In the genomic region with DNA sequence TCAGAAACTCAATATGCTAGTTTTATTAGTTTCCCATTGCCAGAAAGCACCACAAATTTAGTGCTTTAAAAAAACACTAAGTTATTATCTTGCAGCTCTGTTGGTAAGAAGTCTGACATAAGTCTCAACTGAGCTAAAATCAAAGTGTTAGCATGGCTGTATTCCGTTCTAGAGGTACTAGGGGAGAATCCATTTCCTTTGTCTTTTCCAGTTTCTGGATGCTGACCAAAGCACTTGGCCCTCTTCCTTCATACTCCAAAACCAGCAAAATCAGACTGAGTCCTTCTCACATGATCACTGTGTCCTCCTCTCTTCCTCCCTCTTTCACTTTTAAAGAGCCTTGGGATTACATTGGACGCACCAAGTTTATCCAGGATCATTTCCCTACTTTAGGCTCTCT, we compare ENCODE assay signal across 23 cellular contexts. TPM values are rescaled to one million over a fixed set of nuclear protein-coding genes. Genes with fewer than 3 reads are reported as not detected.
"Had no signal": no experiment of that assay in that cellular context is flagged by ENCODE, and none has a peak within 500 bp of the region (broad histone marks: within the 10 kb centered on the region; RNA-seq: fewer than 3 reads in every experiment).

No MANE protein-coding gene starts in this region.

- ATAC-seq: effector memory CD8-positive, alpha-beta T cell; left cardiac atrium; lower lobe of right lung; natural killer cell treated with Interleukin-12 subunit alpha and Interleukin-12 subunit beta and Interleukin-15 and Interleukin-18, amount 100 ng/mL, for 72 hours had no signal

- H3K9ac ChIP-seq: neural progenitor cell had no signal

- H2AFZ ChIP-seq: neural progenitor cell had no signal

- DNase-seq: effector memory CD8-positive, alpha-beta T cell; foreskin fibroblast; immature natural killer cell; kidney; left cardiac atrium; left ventricle myocardium inferior; lower lobe of right lung; nucleus accumbens; ovary; small intestine; stimulated activated CD4-positive, alpha-beta T cell treated with anti-CD3 and anti-CD28 coated beads, Interleukin-12 subunit alpha, Interleukin-12 subunit beta, amount 100 ng/mL, for 4 hours; stimulated activated naive CD4-positive, alpha-beta T cell; stomach; transverse colon had no signal

- H3K4me3 Mint-ChIP-seq: dendritic cell treated with granulocyte-macrophage colony-stimulating factor and Interleukin-4, amounts not matched to agents 40 ng/mL and 50 ng/mL, for 4 days; effector memory CD8-positive, alpha-beta T cell; immature natural killer cell; memory B cell; mesothelial cell of epicardium; natural killer cell treated with Interleukin-12 subunit alpha and Interleukin-12 subunit beta and Interleukin-15 and Interleukin-18, amount 100 ng/mL, for 72 hours; neural progenitor cell had no signal

- H3K36me3 ChIP-seq: esophagus muscularis mucosa, left ventricle myocardium inferior, lower lobe of right lung, neural progenitor cell, ovary, right atrium auricular region, stomach, thoracic aorta, transverse colon had no signal

- H3K4me1 ChIP-seq: esophagus muscularis mucosa, left ventricle myocardium inferior, lower lobe of right lung, neural progenitor cell, right atrium auricular region, stomach, transverse colon had no signal

- H3K9me3 ChIP-seq: esophagus muscularis mucosa, left ventricle myocardium inferior, lower lobe of right lung, ovary, right atrium auricular region, stomach, thoracic aorta, transverse colon had no signal

- H3K4me1 Mint-ChIP-seq: immature natural killer cell, memory B cell, mesothelial cell of epicardium, neural progenitor cell had no signal

- H3K4me3 ChIP-seq: esophagus muscularis mucosa, left ventricle myocardium inferior, lower lobe of right lung, neural progenitor cell, ovary, right atrium auricular region, stomach, thoracic aorta, transverse colon had no signal

- H3K4me2 ChIP-seq: neural progenitor cell had no signal

- H3K27me3 Mint-ChIP-seq: dendritic cell treated with granulocyte-macrophage colony-stimulating factor and Interleukin-4, amounts not matched to agents 40 ng/mL and 50 ng/mL, for 4 days; effector memory CD8-positive, alpha-beta T cell; memory B cell; natural killer cell treated with Interleukin-12 subunit alpha and Interleukin-12 subunit beta and Interleukin-15 and Interleukin-18, amount 100 ng/mL, for 72 hours had no signal

- H3K27me3 ChIP-seq: esophagus muscularis mucosa, neural progenitor cell, ovary, right atrium auricular region, stomach, transverse colon had no signal

- H3K27ac Mint-ChIP-seq: dendritic cell treated with granulocyte-macrophage colony-stimulating factor and Interleukin-4, amounts not matched to agents 40 ng/mL and 50 ng/mL, for 4 days; effector memory CD8-positive, alpha-beta T cell; immature natural killer cell; memory B cell; mesothelial cell of epicardium; natural killer cell treated with Interleukin-12 subunit alpha and Interleukin-12 subunit beta and Interleukin-15 and Interleukin-18, amount 100 ng/mL, for 72 hours; neural progenitor cell had no signal

- H3K36me3 Mint-ChIP-seq: memory B cell, mesothelial cell of epicardium had no signal

- H3K27ac ChIP-seq: epithelial cell of prostate, esophagus muscularis mucosa, left ventricle myocardium inferior, lower lobe of right lung, neural progenitor cell, ovary, right atrium auricular region, stomach, thoracic aorta, transverse colon had no signal

RNA-seq across cellular contexts. Expression of a gene that starts 9.5 kb away (rescaled TPM):
- total RNA-seq: kidney; left cardiac atrium; left ventricle myocardium inferior; lower lobe of right lung; natural killer cell treated with Interleukin-12 subunit alpha and Interleukin-12 subunit beta and Interleukin-15 and Interleukin-18, amount 100 ng/mL, for 72 hours; ovary; right atrium auricular region; thoracic aorta; transverse colon had no signal
- polyA plus RNA-seq: immature natural killer cell had no signal
